ENCODE assay signal across 8 cellular contexts in the genomic region with DNA sequence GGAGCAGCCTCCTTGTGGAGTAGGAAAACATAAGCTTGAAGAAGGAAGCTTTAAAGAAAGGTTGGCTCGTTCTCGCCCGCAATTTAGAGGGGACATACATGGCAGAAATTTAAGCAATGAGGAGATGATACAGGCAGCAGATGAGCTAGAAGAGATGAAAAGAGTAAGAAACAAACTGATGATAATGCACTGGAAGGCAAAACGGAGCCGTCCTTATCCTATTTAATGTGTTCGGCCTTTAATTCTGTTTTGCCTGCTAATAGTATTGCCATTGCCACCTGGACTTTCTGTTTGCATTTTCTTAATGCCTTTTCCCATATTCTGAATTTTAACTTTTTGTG. TPM values are rescaled to one million over a fixed set of nuclear protein-coding genes. Genes with fewer than 3 reads are reported as not detected.
A peak's percentile ranks its signal among the peaks of the same experiment; 100 is the strongest.
DNase-seq lines count a peak whose midpoint lies in the region; ATAC-seq and TF ChIP-seq lines count a peak whose summit lies in the region.

No MANE protein-coding gene starts in this region.

- H3K27ac ChIP-seq in SJCRH30 (peak overlapping the region; percentile 84; the same call in 1 of the 2 replicates), fibroblast of lung (ENCODE audit: insufficient read depth, low read length) (peak overlapping the region; percentile 74), rectal smooth muscle tissue (ENCODE audit: low read depth, low read length) (peak overlapping the region; percentile 94)

- no peak for ATAC-seq in GM19455 (IDR thresholded peaks at IDR 0.05; ENCODE audit: unreplicated experiment)
- ATAC-seq in HG02938 (IDR thresholded peaks at IDR 0.05; ENCODE audit: unreplicated experiment), result no peak
- no peak for ATAC-seq in HG02678 (IDR thresholded peaks at IDR 0.05; ENCODE audit: unreplicated experiment)

- no peaks in the 10 kb centered on the region for H3K9me3 ChIP-seq in SJCRH30 (replicated peaks)
- no peaks in the 10 kb centered on the region for H3K9me3 ChIP-seq in fibroblast of lung (ENCODE audit: control insufficient read depth, insufficient read depth, low read depth, low read length)

- TF ChIP-seq CTCF in GM12875 (IDR thresholded peaks at IDR 0.05; ENCODE audit: borderline replicate concordance, insufficient read depth, low read depth, low read length) (no peak), fibroblast of lung (conservative IDR thresholded peaks at IDR 0.05 in 1 of 2, IDR thresholded peaks at IDR 0.05 in 1 of 2; ENCODE audit: low read depth in 1 of 2, low read length in 2 of 2) (no peak)

- peaks cover 2% of the 10 kb centered on the region for H3K79me2 ChIP-seq in fibroblast of lung (ENCODE audit: control insufficient read depth, insufficient read depth, low read length)

- H3K36me3 ChIP-seq in SJCRH30, result no peaks in the 10 kb centered on the region; the same call in 1 of the 2 replicates
- no peaks in the 10 kb centered on the region for H3K36me3 ChIP-seq in fibroblast of lung (ENCODE audit: control insufficient read depth, insufficient read depth, low read length)
- no peaks in the 10 kb centered on the region for H3K36me3 ChIP-seq in rectal smooth muscle tissue (ENCODE audit: control insufficient read depth, insufficient read depth, low read length)

- no peaks in the 10 kb centered on the region for H4K20me1 ChIP-seq in fibroblast of lung (ENCODE audit: control insufficient read depth, extremely low read depth, insufficient read depth, low read length)

- H3K9ac ChIP-seq in fibroblast of lung (ENCODE audit: insufficient read depth, low read length), result no peak overlapping the region
- peak overlapping the region; percentile 70 for H3K9ac ChIP-seq in rectal smooth muscle tissue (ENCODE audit: low read length)

- H3K4me2 ChIP-seq in fibroblast of lung (ENCODE audit: extremely low read depth, insufficient read depth, low read length), result peak overlapping the region; percentile 74

- H3K4me3 ChIP-seq in GM12875 (ENCODE audit: low read depth, low read length), result peak overlapping the region; percentile 66
- peak overlapping the region; percentile 81 for H3K4me3 ChIP-seq in SJCRH30
- peak overlapping the region; percentile 64 to 75 (median 71) for H3K4me3 ChIP-seq in fibroblast of lung (replicated peaks in 1 of 4; ENCODE audit: control extremely low read depth in 1 of 4, insufficient read depth in 1 of 4, low read depth in 3 of 4, low read length in 4 of 4)
- H3K4me3 ChIP-seq in rectal smooth muscle tissue (ENCODE audit: low read length), result peak overlapping the region; percentile 79

- peak overlapping the region; percentile 38 for H2AFZ ChIP-seq in fibroblast of lung (ENCODE audit: low read length)

- no peak for DNase-seq in SJCRH30
- no peak for DNase-seq in fibroblast of lung (ENCODE audit: low read depth in 2 of 2)
- no peak for DNase-seq in mesenteric fat pad (ENCODE audit: low spot score)

- no peaks in the 10 kb centered on the region for H3K27me3 ChIP-seq in SJCRH30
- H3K27me3 ChIP-seq in fibroblast of lung (ENCODE audit: control insufficient read depth, insufficient read depth, low read length), result no peaks in the 10 kb centered on the region
- H3K27me3 ChIP-seq in rectal smooth muscle tissue (ENCODE audit: control insufficient read depth, insufficient read depth, low read length), result peaks cover 4% of the 10 kb centered on the region

- peaks cover 7% of the 10 kb centered on the region; the same call in 1 of the 2 replicates for H3K4me1 ChIP-seq in SJCRH30
- H3K4me1 ChIP-seq in fibroblast of lung (ENCODE audit: control insufficient read depth, extremely low read depth, insufficient read depth, low read length), result no peaks in the 10 kb centered on the region
- peaks cover 4% of the 10 kb centered on the region for H3K4me1 ChIP-seq in rectal smooth muscle tissue (ENCODE audit: control insufficient read depth, insufficient read depth, low read length)

RNA-seq across cellular contexts. Expression of a gene that starts 1.4 kb away (rescaled TPM):
- total RNA-seq in SJCRH30 (2014; rRNA removed; shearing (Covaris generic)), result 45.2 and 56.1 TPM in 2 replicates
- total RNA-seq in fibroblast of lung, result 35.5 and 37.5 TPM in 2 replicates
- 24.5 and 28.5 TPM in 2 replicates for polyA plus RNA-seq in fibroblast of lung
- 17.5 and 20.2 TPM in 2 replicates for polyA plus RNA-seq in fibroblast of lung (2012)
- 0.43 and 8.9 TPM in 2 replicates for polyA minus RNA-seq in fibroblast of lung (ENCODE audit: low replicate concordance)
- 22.3 TPM for total RNA-seq in mesenteric fat pad

RNA-seq across cellular contexts. Expression of a gene that starts 22.4 kb away (rescaled TPM):
- total RNA-seq in SJCRH30 (2014; rRNA removed; shearing (Covaris generic)), result 24.1 and 26.0 TPM in 2 replicates
- total RNA-seq in fibroblast of lung, result 15.4 and 21.6 TPM in 2 replicates
- polyA plus RNA-seq in fibroblast of lung, result 42.2 and 59.7 TPM in 2 replicates
- polyA plus RNA-seq in fibroblast of lung (2012), result 73.3 and 105 TPM in 2 replicates
- 7.0 and 8.6 TPM in 2 replicates for polyA minus RNA-seq in fibroblast of lung (ENCODE audit: low replicate concordance)
- 21.4 TPM for total RNA-seq in mesenteric fat pad

RNA-seq across cellular contexts. Expression of a gene that starts 44.8 kb away (rescaled TPM):
- total RNA-seq in SJCRH30 (2014; rRNA removed; shearing (Covaris generic)), result 98.4 and 112 TPM in 2 replicates
- total RNA-seq in fibroblast of lung (57.0 and 63.6 TPM in 2 replicates), mesenteric fat pad (68.1 TPM)
- 47.3 and 75.7 TPM in 2 replicates for polyA plus RNA-seq in fibroblast of lung
- polyA plus RNA-seq in fibroblast of lung (2012), result 114 and 168 TPM in 2 replicates
- 3.1 and 4.1 TPM in 2 replicates for polyA minus RNA-seq in fibroblast of lung (ENCODE audit: low replicate concordance)

RNA-seq across cellular contexts. Expression of a gene that starts 56.4 kb away (rescaled TPM):
- total RNA-seq in SJCRH30 (2014; rRNA removed; shearing (Covaris generic)), result 864 and 876 TPM in 2 replicates
- total RNA-seq in fibroblast of lung (287 and 353 TPM in 2 replicates), mesenteric fat pad (268 TPM)
- 814 and 948 TPM in 2 replicates for polyA plus RNA-seq in fibroblast of lung
- 416 and 521 TPM in 2 replicates for polyA plus RNA-seq in fibroblast of lung (2012)
- 36.2 and 48.1 TPM in 2 replicates for polyA minus RNA-seq in fibroblast of lung (ENCODE audit: low replicate concordance)
